Comparison of ENCODE assay signal across 9 cellular contexts in genomic region chr17:16444258-16444886, GRCh38. TPM values are rescaled to one million over a fixed set of nuclear protein-coding genes. Genes with fewer than 3 reads are reported as not detected.
DNase-seq lines count a peak whose midpoint lies in the region; ATAC-seq, FAIRE-seq and TF ChIP-seq lines count a peak whose summit lies in the region.
"Had no signal": no experiment of that assay in that cellular context is flagged by ENCODE, and none has a peak within 500 bp of the region (broad histone marks: within the 10 kb centered on the region; RNA-seq: fewer than 3 reads in every experiment).

No MANE protein-coding gene starts in this region.

- H3K36me3 Mint-ChIP-seq in T-helper 17 cell (ENCODE audit: low read depth), result peaks cover 4% of the 10 kb centered on the region

- H3K9ac ChIP-seq in HCT116 (ENCODE audit: low read length) (peak overlapping the region; percentile 15; the same call in 1 of the 2 replicates), HepG2 (ENCODE audit: insufficient read depth, low read depth, low read length) (peak overlapping the region; percentile 98; the same call in 1 of the 2 replicates)

- H3K4me3 Mint-ChIP-seq in T-helper 17 cell, result no peak overlapping the region
- H3K4me3 Mint-ChIP-seq: memory B cell had no signal

- H4K20me1 ChIP-seq in HCT116 (ENCODE audit: insufficient read depth) (peaks cover 30% of the 10 kb centered on the region; the same call in 1 of the 2 replicates), HepG2 (ENCODE audit: insufficient read depth, low read length) (peaks cover 47% of the 10 kb centered on the region)

- TF ChIP-seq CTCF in HCT116 (IDR thresholded peaks at IDR 0.05 in 2 of 3, conservative IDR thresholded peaks at IDR 0.05 in 1 of 3; ENCODE audit: borderline replicate concordance in 1 of 3, insufficient read depth in 1 of 3, low read depth in 2 of 3, low read length in 2 of 3) (no peak), HepG2 (CRISPR knock-in tag; IDR thresholded peaks at IDR 0.05) (no peak), tibial artery (IDR thresholded peaks at IDR 0.05) (no peak)

- H3K36me3 ChIP-seq in HCT116 (ENCODE audit: control insufficient read depth in 1 of 2, insufficient read depth in 2 of 2, low read length in 2 of 2), result peaks cover 28 to 77% of the 10 kb centered on the region in 2 experiments
- peaks cover 24 to 60% of the 10 kb centered on the region in 2 experiments for H3K36me3 ChIP-seq in HepG2 (replicated peaks in 1 of 2; ENCODE audit: control insufficient read depth in 1 of 2, insufficient read depth in 2 of 2, low read length in 2 of 2)
- peaks cover 0 to 82% (median 55%) of the 10 kb centered on the region in 3 donors for H3K36me3 ChIP-seq in tibial artery

- POLR2A ChIA-PET in HCT116 (lab: Charles Lee), result interaction anchor here (0.7 to 2.8 kb wide), 5 partner anchors 9 to 81 kb away, joined by 3 to 6 read pairs (median 3); no protein-coding TSS in a partner anchor
- POLR2A ChIA-PET in HepG2 (lab: Yijun Ruan, JAX), result interaction anchor here (0.6 to 10.1 kb wide), 10 partner anchors 8 to 158 kb away, joined by 3 to 159 read pairs (median 6); partner anchors contain the start of genes TRPV2 and UBB

- DNase-seq in DMS79 (lab: John Stamatoyannopoulos, UW), result peak; percentile 13
- no peak for DNase-seq in HCT116 (ENCODE audit: low read depth, low spot score)
- no peak for DNase-seq in T-helper 17 cell
- no peak for DNase-seq in HepG2 (ENCODE audit: low spot score)
- no peak for DNase-seq in SW 1271 (lab: John Stamatoyannopoulos, UW)
- no peak for DNase-seq in tibial artery

- TF ChIP-seq RAD21 in HCT116 (IDR thresholded peaks at IDR 0.05; ENCODE audit: low read depth), result no peak
- TF ChIP-seq RAD21 in HepG2 (CRISPR knock-in tag; IDR thresholded peaks at IDR 0.05), result no peak

- H3K27me3 Mint-ChIP-seq in T-helper 17 cell, result no peaks in the 10 kb centered on the region
- H3K27me3 Mint-ChIP-seq: memory B cell had no signal

- RAD21 ChIA-PET in HCT116 (lab: Charles Lee; ENCODE audit: low non-redundant PET in 1 of 2, low total read pairs in 2 of 2, uncharacterized antibody in 2 of 2, unreplicated experiment in 2 of 2), result no interaction called here

- H3K27me3 ChIP-seq in HCT116 (ENCODE audit: insufficient read depth, low read length) (no peaks in the 10 kb centered on the region), HepG2 (ENCODE audit: control insufficient read depth in 1 of 2, insufficient read depth in 2 of 2, low read length in 2 of 2) (no peaks in the 10 kb centered on the region; a peak in 1 of 5 replicates), tibial artery (no peaks in the 10 kb centered on the region)

- peak overlapping the region; percentile 61 for H3K27ac Mint-ChIP-seq in T-helper 17 cell
- H3K27ac Mint-ChIP-seq: memory B cell had no signal

- H2AFZ ChIP-seq in HCT116 (ENCODE audit: low read depth, low read length, poor library complexity, severe bottlenecking) (no peak overlapping the region), HepG2 (ENCODE audit: low read length) (no peak overlapping the region)

- CTCF ChIA-PET in HCT116 (lab: Charles Lee), result no interaction called here
- CTCF ChIA-PET in HepG2 (lab: Yijun Ruan, JAX; ENCODE audit: low intra/inter-chr PET ratio, low total read pairs), result no interaction called here

- H3K4me1 Mint-ChIP-seq in T-helper 17 cell, result peaks cover 30% of the 10 kb centered on the region

- TF ChIP-seq EP300 in HepG2 (IDR thresholded peaks at IDR 0.05; ENCODE audit: low read depth in 2 of 2, low read length in 2 of 2) (no peak), HepG2 (CRISPR knock-in tag; IDR thresholded peaks at IDR 0.05; ENCODE audit: borderline replicate concordance) (no peak)

- no peak for FAIRE-seq in HepG2 (lab: Jason Lieb, UNC)

- intact Hi-C loops in HCT116 (cut with micrococcal nuclease) (loop anchor here (5.0 kb wide), 1 partner anchor 142 kb away; no protein-coding TSS in a partner anchor), HepG2 (cut with micrococcal nuclease; ENCODE audit: unreplicated experiment) (no loop called here), tibial artery (cut with DNase I; ENCODE audit: low total_unique reads) (no loop called here)

- no TSS peak for BruUV-seq in HCT116 (replicated peaks; lab: Mats Ljungman, UMichigan)
- BruUV-seq in HepG2 (replicated peaks; lab: Mats Ljungman, UMichigan), result no TSS peak

- peaks cover 78% of the 10 kb centered on the region for H3K79me2 ChIP-seq in HCT116 (ENCODE audit: insufficient read depth, low read length)
- H3K79me2 ChIP-seq in HepG2 (ENCODE audit: insufficient read depth, low read length), result peaks cover 33% of the 10 kb centered on the region

- H3K4me3 ChIP-seq in HCT116 (replicated peaks in 1 of 2; ENCODE audit: low read depth in 1 of 2, low read length in 2 of 2) (no peak overlapping the region), HepG2 (replicated peaks in 1 of 3; ENCODE audit: insufficient read depth in 1 of 3, low read depth in 2 of 3, low read length in 3 of 3) (no peak overlapping the region; a peak in 1 of 6 replicates), tibial artery (no peak overlapping the region)

- in situ Hi-C loops in HepG2 (cut with HindIII; ENCODE audit: extremely low pct_ligation_motif_present, low pct_unique_long_range_greater_than_20kb), result no loop called here

- peak overlapping the region; percentile 97 for H3K27ac ChIP-seq in HCT116 (ENCODE audit: low read depth, low read length)
- H3K27ac ChIP-seq in HepG2 (ENCODE audit: extremely low read length, insufficient read depth, low read length), result peak overlapping the region; percentile 89
- no peak overlapping the region for H3K27ac ChIP-seq in tibial artery

- WGBS in HepG2 (ENCODE audit: low lambda C conversion rate), result 81% methylated on average over 6 of the region's 6 CpGs

- no peak overlapping the region for H3K4me2 ChIP-seq in HCT116 (ENCODE audit: low read length)
- H3K4me2 ChIP-seq in HepG2 (ENCODE audit: low read depth, low read length), result peak overlapping the region; percentile 96; the same call in 1 of the 2 replicates

- TF ChIP-seq POLR2A in HCT116 (IDR thresholded peaks at IDR 0.05; ENCODE audit: borderline replicate concordance, extremely low read depth, insufficient read depth, insufficient read length) (no peak), HepG2 (IDR thresholded peaks at IDR 0.05; ENCODE audit: insufficient read depth in 1 of 2, low read depth in 2 of 2, low read length in 2 of 2) (no peak; a peak in 1 of 4 replicates)

- H3K9me2 ChIP-seq in HCT116 (ENCODE audit: insufficient read depth), result no peaks in the 10 kb centered on the region

- H3K9me3 ChIP-seq in HCT116 (ENCODE audit: control insufficient read depth in 1 of 2, insufficient read depth in 1 of 2, low read depth in 1 of 2, low read length in 2 of 2) (no peaks in the 10 kb centered on the region), T-helper 17 cell (ENCODE audit: control insufficient read depth, low read length, poor library complexity, severe bottlenecking) (no peaks in the 10 kb centered on the region), HepG2 (ENCODE audit: low read length) (no peaks in the 10 kb centered on the region), tibial artery (no peaks in the 10 kb centered on the region)

- ATAC-seq in HCT116 (peak; percentile 18), T-helper 17 cell (no peak), HepG2 (peak; percentile 12), HG03342 (IDR thresholded peaks at IDR 0.05; ENCODE audit: unreplicated experiment) (no peak), HG02678 (IDR thresholded peaks at IDR 0.05; ENCODE audit: unreplicated experiment) (no peak)

- H3K4me1 ChIP-seq in HCT116 (ENCODE audit: control insufficient read depth in 1 of 2, insufficient read depth in 2 of 2, low read length in 2 of 2) (peaks cover 10 to 71% of the 10 kb centered on the region in 2 experiments; a peak in 3 of 4 replicates), HepG2 (ENCODE audit: insufficient read depth, low read length) (peaks cover 72% of the 10 kb centered on the region), tibial artery (peaks cover 0 to 33% (median 26%) of the 10 kb centered on the region in 4 donors)

RNA-seq across cellular contexts. Expression of gene TRPV2, which starts 29.0 kb away (rescaled TPM):
- 2.7 TPM for total RNA-seq in HCT116 (2021; ENCODE audit: unreplicated experiment)
- 1.4 and 2.5 TPM in 2 replicates for polyA plus RNA-seq in HCT116 (2012)
- total RNA-seq in T-helper 17 cell, result 10 to 100 TPM; 87.1 to 91.1 TPM
- total RNA-seq in HepG2 (2016; rRNA removed; fragmentation: Illumina TruSeq; extraction: Trizol), result 7.3 and 13.6 TPM in 2 replicates
- total RNA-seq in HepG2 (2016; cell fraction: cytosol; rRNA removed; fragmentation: Illumina TruSeq; extraction: Trizol; ENCODE audit: low read depth), result 3.5 and 3.8 TPM in 2 replicates
- 6.3 and 14.4 TPM in 2 replicates for total RNA-seq in HepG2 (2016; cell fraction: insoluble cytoplasmic fraction; rRNA removed; fragmentation: Illumina TruSeq; extraction: Trizol)
- total RNA-seq in HepG2 (2016; cell fraction: membrane; rRNA removed; fragmentation: Illumina TruSeq; extraction: Trizol), result 3.2 and 4.6 TPM in 2 replicates
- 9.6 and 14.3 TPM in 2 replicates for total RNA-seq in HepG2 (2016; cell fraction: nucleus; rRNA removed; fragmentation: Illumina TruSeq; extraction: Trizol)
- 21.3 and 37.6 TPM in 2 replicates for polyA plus RNA-seq in HepG2 (2011; rRNA removed)
- polyA plus RNA-seq in HepG2 (2011; cell fraction: cytosol; rRNA removed), result 20.1 and 21.2 TPM in 2 replicates
- 40.8 and 61.1 TPM in 2 replicates for polyA plus RNA-seq in HepG2 (2011; cell fraction: nucleus; rRNA removed)
- 26.6 and 37.4 TPM in 2 replicates for polyA plus RNA-seq in HepG2 (2012)
- 2.0 and 2.3 TPM in 2 replicates for polyA plus RNA-seq in HepG2 (2016; cell fraction: cytosol; fragmentation: Illumina TruSeq; extraction: Trizol; ENCODE audit: low read depth)
- polyA plus RNA-seq in HepG2 (2016; cell fraction: insoluble cytoplasmic fraction; fragmentation: Illumina TruSeq; extraction: Trizol; ENCODE audit: low read depth), result 3.6 and 5.9 TPM in 2 replicates
- polyA plus RNA-seq in HepG2 (2016; cell fraction: membrane; fragmentation: Illumina TruSeq; extraction: Trizol; ENCODE audit: low read depth), result 2.2 and 2.8 TPM in 2 replicates
- polyA plus RNA-seq in HepG2 (2016; cell fraction: nucleus; fragmentation: Illumina TruSeq; extraction: Trizol; ENCODE audit: insufficient read depth, low read depth), result 14.9 and 19.2 TPM in 2 replicates
- polyA minus RNA-seq in HepG2 (2011; rRNA and poly(A)+ RNA removed; ENCODE audit: low replicate concordance), result 1.4 and 45.5 TPM in 2 replicates
- polyA minus RNA-seq in HepG2 (2011; cell fraction: cytosol; rRNA and poly(A)+ RNA removed), result 24.7 and 31.6 TPM in 2 replicates
- polyA minus RNA-seq in HepG2 (2011; cell fraction: nucleus; rRNA and poly(A)+ RNA removed), result 11.8 and 18.9 TPM in 2 replicates

RNA-seq across cellular contexts. Expression of gene LRRC75A, which starts 47.6 kb away (rescaled TPM):
- total RNA-seq in HCT116 (2021; ENCODE audit: unreplicated experiment) (2.3 TPM), T-helper 17 cell (1 to 10 TPM; 3.1 to 5.0 TPM), HepG2 (2016; rRNA removed; fragmentation: Illumina TruSeq; extraction: Trizol) (0.06 TPM in 1 of 2 replicates, not detected in the other)
- 2.4 and 2.7 TPM in 2 replicates for polyA plus RNA-seq in HCT116 (2012)
- total RNA-seq in HepG2 (2016; cell fraction: cytosol; rRNA removed; fragmentation: Illumina TruSeq; extraction: Trizol; ENCODE audit: low read depth), result not detected in 2 replicates
- 0.10 TPM in 1 of 2 replicates, not detected in the other for total RNA-seq in HepG2 (2016; cell fraction: insoluble cytoplasmic fraction; rRNA removed; fragmentation: Illumina TruSeq; extraction: Trizol)
- 0.15 and 0.21 TPM in 2 replicates for total RNA-seq in HepG2 (2016; cell fraction: membrane; rRNA removed; fragmentation: Illumina TruSeq; extraction: Trizol)
- total RNA-seq in HepG2 (2016; cell fraction: nucleus; rRNA removed; fragmentation: Illumina TruSeq; extraction: Trizol), result not detected in 2 replicates
- polyA plus RNA-seq in HepG2 (2011; rRNA removed), result 0.03 and 0.18 TPM in 2 replicates
- polyA plus RNA-seq in HepG2 (2011; cell fraction: cytosol; rRNA removed), result 0.04 and 0.06 TPM in 2 replicates
- 0.10 and 0.12 TPM in 2 replicates for polyA plus RNA-seq in HepG2 (2011; cell fraction: nucleus; rRNA removed)
- 0.64 and 0.87 TPM in 2 replicates for polyA plus RNA-seq in HepG2 (2012)
- not detected in 2 replicates for polyA plus RNA-seq in HepG2 (2016; cell fraction: cytosol; fragmentation: Illumina TruSeq; extraction: Trizol; ENCODE audit: low read depth)
- not detected in 2 replicates for polyA plus RNA-seq in HepG2 (2016; cell fraction: insoluble cytoplasmic fraction; fragmentation: Illumina TruSeq; extraction: Trizol; ENCODE audit: low read depth)
- 0.08 TPM in 1 of 2 replicates, not detected in the other for polyA plus RNA-seq in HepG2 (2016; cell fraction: membrane; fragmentation: Illumina TruSeq; extraction: Trizol; ENCODE audit: low read depth)
- not detected in 2 replicates for polyA plus RNA-seq in HepG2 (2016; cell fraction: nucleus; fragmentation: Illumina TruSeq; extraction: Trizol; ENCODE audit: insufficient read depth, low read depth)
- 1.6 TPM in 1 of 2 replicates, not detected in the other for polyA minus RNA-seq in HepG2 (2011; rRNA and poly(A)+ RNA removed; ENCODE audit: low replicate concordance)
- not detected in 2 replicates for polyA minus RNA-seq in HepG2 (2011; cell fraction: cytosol; rRNA and poly(A)+ RNA removed)
- polyA minus RNA-seq in HepG2 (2011; cell fraction: nucleus; rRNA and poly(A)+ RNA removed), result 0.25 TPM in 1 of 2 replicates, not detected in the other

Comparison
In these comparisons a context has a peak if more than half of its experiments do, and no peak if none do; other contexts are left out.
1. ATAC-seq: peak in HCT116 (single experiment) and HepG2 (single experiment); none in T-helper 17 cell (single experiment), HG03342 (single experiment) and HG02678 (single experiment).
2. H3K27ac ChIP-seq: peak in HCT116 (single experiment) and HepG2 (single experiment); none in tibial artery (0 of 2).